In genomic region chr3:43621974-43622739, GRCh38 we compare ENCODE assay signal across 1 cellular context.
TF ChIP-seq lines count a peak whose summit lies in the region.

Gene ANO10, minus strand, starts transcription at chr3:43622011. Its CDS starts 16,159 bp downstream, at chr3:43605852.

TF ChIP-seq in HEK293, 187 proteins besides CTCF, POLR2A, EP300 and RAD21 (continued from another document):
- TF ChIP-seq ZNF561 (tag by site-specific recombination; IDR thresholded peaks at IDR 0.05; ENCODE audit: borderline replicate concordance): no peak
- TF ChIP-seq ZNF350 (tag by site-specific recombination; IDR thresholded peaks at IDR 0.05): no peak
- no peak for TF ChIP-seq ZNF274 (IDR thresholded peaks at IDR 0.05; ENCODE audit: low read length)
- no peak for TF ChIP-seq ZNF274 (tag by site-specific recombination; IDR thresholded peaks at IDR 0.05; ENCODE audit: borderline replicate concordance)
- no peak for TF ChIP-seq AEBP2 (tag by site-specific recombination; IDR thresholded peaks at IDR 0.05; ENCODE audit: borderline replicate concordance)
- no peak for TF ChIP-seq ZNF785 (tag by site-specific recombination; IDR thresholded peaks at IDR 0.05)
- no peak for TF ChIP-seq ZNF560 (tag by site-specific recombination; IDR thresholded peaks at IDR 0.05; ENCODE audit: borderline replicate concordance)
- TF ChIP-seq ZNF426 (tag by site-specific recombination; IDR thresholded peaks at IDR 0.05): no peak
- TF ChIP-seq ZBTB6 (tag by site-specific recombination; IDR thresholded peaks at IDR 0.05): no peak
- no peak for TF ChIP-seq ZNF514 (tag by site-specific recombination; IDR thresholded peaks at IDR 0.05)
- TF ChIP-seq REPIN1 (tag by site-specific recombination; IDR thresholded peaks at IDR 0.05; ENCODE audit: low read depth): no peak
- TF ChIP-seq ZNF501 (tag by site-specific recombination; IDR thresholded peaks at IDR 0.05): 0 out of 2 replicates have a peak, but pooled peaks have one; percentile 28
- no peak for TF ChIP-seq YY1 (tag by site-specific recombination; IDR thresholded peaks at IDR 0.05)
- no peak for TF ChIP-seq ZNF433 (tag by site-specific recombination; IDR thresholded peaks at IDR 0.05; ENCODE audit: low read depth)
- TF ChIP-seq TCF7L2 (IDR thresholded peaks at IDR 0.05; ENCODE audit: borderline replicate concordance, low read depth, low read length): no peak
- TF ChIP-seq FEZF1 (tag by site-specific recombination; IDR thresholded peaks at IDR 0.05): no peak
- no peak for TF ChIP-seq ZNF248 (tag by site-specific recombination; IDR thresholded peaks at IDR 0.05)
- TF ChIP-seq ZNF324 (tag by site-specific recombination; IDR thresholded peaks at IDR 0.05): no peak
- no peak for TF ChIP-seq ZNF621 (tag by site-specific recombination; IDR thresholded peaks at IDR 0.05)
- TF ChIP-seq ZFP37 (tag by site-specific recombination; IDR thresholded peaks at IDR 0.05): no peak
- no peak for TF ChIP-seq ZNF670 (tag by site-specific recombination; IDR thresholded peaks at IDR 0.05; ENCODE audit: low read depth)
- TF ChIP-seq ZNF701 (tag by site-specific recombination; IDR thresholded peaks at IDR 0.05): no peak
- TF ChIP-seq GFI1B (tag by site-specific recombination; IDR thresholded peaks at IDR 0.05): no peak
- no peak for TF ChIP-seq ZFP41 (tag by site-specific recombination; IDR thresholded peaks at IDR 0.05; ENCODE audit: borderline replicate concordance)
- TF ChIP-seq GLI4 (tag by site-specific recombination; IDR thresholded peaks at IDR 0.05): no peak
- no peak for TF ChIP-seq INSM2 (tag by site-specific recombination; IDR thresholded peaks at IDR 0.05)
- TF ChIP-seq ZNF777 (tag by site-specific recombination; IDR thresholded peaks at IDR 0.05; ENCODE audit: borderline replicate concordance): no peak
- TF ChIP-seq ZNF843 (tag by site-specific recombination; IDR thresholded peaks at IDR 0.05): no peak
- TF ChIP-seq KLF8 (tag by site-specific recombination; IDR thresholded peaks at IDR 0.05): peak; percentile 47
- TF ChIP-seq ZNF398 (tag by site-specific recombination; IDR thresholded peaks at IDR 0.05): no peak
- TF ChIP-seq ZFHX2 (tag by site-specific recombination; conservative IDR thresholded peaks at IDR 0.05): no peak
- no peak for TF ChIP-seq ZNF133 (tag by site-specific recombination; IDR thresholded peaks at IDR 0.05)
- TF ChIP-seq ZNF626 (tag by site-specific recombination; IDR thresholded peaks at IDR 0.05): no peak
- TF ChIP-seq RBAK (tag by site-specific recombination; IDR thresholded peaks at IDR 0.05): no peak
- no peak for TF ChIP-seq ZSCAN23 (tag by site-specific recombination; IDR thresholded peaks at IDR 0.05)
- TF ChIP-seq HIC1 (tag by site-specific recombination; IDR thresholded peaks at IDR 0.05): no peak
- TF ChIP-seq ELK4 (IDR thresholded peaks at IDR 0.05; ENCODE audit: borderline replicate concordance, low read depth, low read length): no peak
- no peak for TF ChIP-seq ZBTB1 (tag by site-specific recombination; IDR thresholded peaks at IDR 0.05)
- TF ChIP-seq ZEB2 (tag by site-specific recombination; IDR thresholded peaks at IDR 0.05): no peak; the same call in 1 of the 2 replicates
- TF ChIP-seq ZNF221 (tag by site-specific recombination; IDR thresholded peaks at IDR 0.05; ENCODE audit: borderline replicate concordance): no peak
- TF ChIP-seq ZBTB26 (tag by site-specific recombination; optimal IDR thresholded peaks at IDR 0.05): peak; percentile 25
- TF ChIP-seq ZNF530 (tag by site-specific recombination; IDR thresholded peaks at IDR 0.05; ENCODE audit: low read depth): no peak
- no peak for TF ChIP-seq ZNF23 (tag by site-specific recombination; IDR thresholded peaks at IDR 0.05; ENCODE audit: borderline replicate concordance)
- TF ChIP-seq ZNF10 (tag by site-specific recombination; IDR thresholded peaks at IDR 0.05): no peak
- no peak for TF ChIP-seq ZNF510 (tag by site-specific recombination; IDR thresholded peaks at IDR 0.05; ENCODE audit: insufficient replicate concordance)
- no peak for TF ChIP-seq SCRT2 (tag by site-specific recombination; IDR thresholded peaks at IDR 0.05)
- TF ChIP-seq ZNF658 (tag by site-specific recombination; IDR thresholded peaks at IDR 0.05): no peak
- TF ChIP-seq ZNF521 (tag by site-specific recombination; IDR thresholded peaks at IDR 0.05): no peak
- TF ChIP-seq ZNF571 (tag by site-specific recombination; IDR thresholded peaks at IDR 0.05): no peak
- peak; percentile 85 for TF ChIP-seq SP3 (tag by site-specific recombination; IDR thresholded peaks at IDR 0.05)
- TF ChIP-seq REST (tag by site-specific recombination; IDR thresholded peaks at IDR 0.05): no peak
- no peak for TF ChIP-seq ZNF2 (tag by site-specific recombination; IDR thresholded peaks at IDR 0.05)
- TF ChIP-seq GLIS1 (tag by site-specific recombination; IDR thresholded peaks at IDR 0.05): peak; percentile 1; the same call in 1 of the 2 replicates
- TF ChIP-seq ZNF140 (tag by site-specific recombination; IDR thresholded peaks at IDR 0.05): no peak
TF ChIP-seq in HEK293: peak in this region for 20.
